In the genomic region with DNA sequence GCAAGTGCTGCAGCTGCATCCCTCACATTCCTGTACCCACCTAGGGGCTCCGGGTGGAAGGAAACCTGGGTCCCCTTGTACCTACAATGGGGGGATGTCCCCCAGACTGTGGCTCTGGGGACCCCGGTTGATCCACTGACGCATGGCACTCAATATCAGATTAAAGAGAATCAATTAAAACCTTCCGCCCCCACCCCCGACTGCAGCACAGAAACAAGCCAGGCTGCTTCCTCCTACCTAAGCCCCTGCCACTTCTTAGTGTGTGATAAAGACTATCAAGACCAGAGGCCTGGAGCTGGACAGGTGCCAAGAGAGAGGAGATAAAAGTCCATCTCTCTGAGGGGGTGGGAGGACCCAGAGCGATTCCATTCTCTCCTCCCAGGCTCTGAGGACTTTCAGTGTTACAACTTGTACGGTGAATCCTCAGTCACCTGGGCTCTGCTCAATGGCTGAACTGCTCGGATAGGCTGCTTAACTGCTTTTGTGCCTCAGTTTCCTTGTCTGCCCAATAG, we compare ENCODE assay signal across 8 cellular contexts. TPM values are rescaled to one million over a fixed set of nuclear protein-coding genes. Genes with fewer than 3 reads are reported as not detected.
A peak's percentile ranks its signal among the peaks of the same experiment; 100 is the strongest.
DNase-seq lines count a peak whose midpoint lies in the region; ATAC-seq and TF ChIP-seq lines count a peak whose summit lies in the region.

No MANE protein-coding gene starts in this region.

- intact Hi-C loops in tibial artery (cut with DNase I; ENCODE audit: low total_unique reads): loop anchor here (2.0 kb wide), 1 partner anchor 36 kb away; the partner anchor contains the start of gene PXN

- TF ChIP-seq CTCF in WTC11 (IDR thresholded peaks at IDR 0.05): no peak
- TF ChIP-seq CTCF in tibial artery (IDR thresholded peaks at IDR 0.05): no peak

- no peak for DNase-seq in activated T-cell treated with anti-CD3 and anti-CD28 coated beads, Interleukin-2, amount 50 U/mL, for 72 hours
- no peak for DNase-seq in activated T-cell treated with anti-CD3 and anti-CD28 coated beads, Interleukin-2, amount 50 U/mL, for 4 hours
- DNase-seq in WTC11 (ENCODE audit: low spot score) (peak; percentile 41), islet precursor cell (peak; percentile 90), tibial artery (no peak), NCI-H1092 (lab: John Stamatoyannopoulos, UW) (no peak)

- H3K36me3 ChIP-seq in tibial artery: peaks cover 0 to 12% (median 1%) of the 10 kb centered on the region in 3 donors

- POLR2A ChIA-PET in WTC11 (lab: Charles Lee): interaction anchor here (1.5 to 7.7 kb wide), 13 partner anchors 9 to 160 kb away, joined by 3 to 198 read pairs (median 6); partner anchors contain the start of genes PXN, RAB35, RNU4-1 and RNU4-2

- H3K27me3 Mint-ChIP-seq in activated T-cell treated with anti-CD3 and anti-CD28 coated beads, Interleukin-2, amount 50 U/mL, for 72 hours (ENCODE audit: low read depth): no peaks in the 10 kb centered on the region
- no peaks in the 10 kb centered on the region for H3K27me3 Mint-ChIP-seq in activated T-cell treated with anti-CD3 and anti-CD28 coated beads, Interleukin-2, amount 50 U/mL, for 4 hours (ENCODE audit: low read depth)
- no peaks in the 10 kb centered on the region; the same call in 1 of the 2 replicates for H3K27me3 Mint-ChIP-seq in WTC11 (ENCODE audit: low read depth)

- H3K36me3 Mint-ChIP-seq in activated T-cell treated with anti-CD3 and anti-CD28 coated beads, Interleukin-2, amount 50 U/mL, for 72 hours (ENCODE audit: insufficient read depth in 2 of 2): no peaks in the 10 kb centered on the region
- no peaks in the 10 kb centered on the region for H3K36me3 Mint-ChIP-seq in activated T-cell treated with anti-CD3 and anti-CD28 coated beads, Interleukin-2, amount 50 U/mL, for 4 hours (ENCODE audit: insufficient read depth)
- H3K36me3 Mint-ChIP-seq in WTC11: no peaks in the 10 kb centered on the region

- H3K4me3 Mint-ChIP-seq in activated T-cell treated with anti-CD3 and anti-CD28 coated beads, Interleukin-2, amount 50 U/mL, for 72 hours: peak overlapping the region in 1 of 2 donors; percentile 70
- H3K4me3 Mint-ChIP-seq in activated T-cell treated with anti-CD3 and anti-CD28 coated beads, Interleukin-2, amount 50 U/mL, for 4 hours: no peak overlapping the region
- H3K4me3 Mint-ChIP-seq in WTC11: peak overlapping the region; percentile 55

- H3K4me3 ChIP-seq in tibial artery: no peak overlapping the region

- H3K27me3 ChIP-seq in tibial artery: no peaks in the 10 kb centered on the region

- CTCF ChIA-PET in WTC11 (lab: Charles Lee): interaction anchor here (0.5 to 10.5 kb wide), 25 partner anchors 7 to 241 kb away, joined by 3 to 717 read pairs (median 10); partner anchors contain the start of genes PXN, RAB35, RNU4-1 and RNU4-2

- no peaks in the 10 kb centered on the region for H3K9me3 Mint-ChIP-seq in activated T-cell treated with anti-CD3 and anti-CD28 coated beads, Interleukin-2, amount 50 U/mL, for 72 hours
- no peaks in the 10 kb centered on the region for H3K9me3 Mint-ChIP-seq in activated T-cell treated with anti-CD3 and anti-CD28 coated beads, Interleukin-2, amount 50 U/mL, for 4 hours
- no peaks in the 10 kb centered on the region for H3K9me3 Mint-ChIP-seq in WTC11

- peak overlapping the region; percentile 74 to 90 for H3K27ac ChIP-seq in tibial artery

- peaks cover 32 to 88% (median 74%) of the 10 kb centered on the region in 4 donors for H3K4me1 ChIP-seq in tibial artery

- no peak for ATAC-seq in activated T-cell treated with anti-CD3 and anti-CD28 coated beads, Interleukin-2, amount 50 U/mL, for 72 hours (replicated peaks in 1 of 2)
- ATAC-seq in activated T-cell treated with anti-CD3 and anti-CD28 coated beads, Interleukin-2, amount 50 U/mL, for 4 hours: no peak
- ATAC-seq in WTC11 (peak; percentile 0; the same call in 1 of the 2 replicates), GM21786 (IDR thresholded peaks at IDR 0.05; ENCODE audit: unreplicated experiment) (no peak), HG03439 (IDR thresholded peaks at IDR 0.05; ENCODE audit: unreplicated experiment) (no peak)

- peaks cover 82% of the 10 kb centered on the region for H3K4me1 Mint-ChIP-seq in activated T-cell treated with anti-CD3 and anti-CD28 coated beads, Interleukin-2, amount 50 U/mL, for 72 hours (ENCODE audit: low read depth)
- peaks cover 88% of the 10 kb centered on the region for H3K4me1 Mint-ChIP-seq in activated T-cell treated with anti-CD3 and anti-CD28 coated beads, Interleukin-2, amount 50 U/mL, for 4 hours (ENCODE audit: low read depth)
- peaks cover 84% of the 10 kb centered on the region for H3K4me1 Mint-ChIP-seq in WTC11

- peak overlapping the region; percentile 55 for H3K27ac Mint-ChIP-seq in activated T-cell treated with anti-CD3 and anti-CD28 coated beads, Interleukin-2, amount 50 U/mL, for 72 hours
- H3K27ac Mint-ChIP-seq in WTC11: peak overlapping the region; percentile 98

- no peaks in the 10 kb centered on the region for H3K9me3 ChIP-seq in tibial artery

TF ChIP-seq in WTC11, 78 proteins besides CTCF, POLR2A, EP300 and RAD21 (continues in another document):
- TF ChIP-seq CDX4 (CRISPR knock-in tag; IDR thresholded peaks at IDR 0.05; ENCODE audit: borderline replicate concordance): no peak
- TF ChIP-seq NR1H2 (CRISPR knock-in tag; IDR thresholded peaks at IDR 0.05): no peak
- TF ChIP-seq, protein P1, sequence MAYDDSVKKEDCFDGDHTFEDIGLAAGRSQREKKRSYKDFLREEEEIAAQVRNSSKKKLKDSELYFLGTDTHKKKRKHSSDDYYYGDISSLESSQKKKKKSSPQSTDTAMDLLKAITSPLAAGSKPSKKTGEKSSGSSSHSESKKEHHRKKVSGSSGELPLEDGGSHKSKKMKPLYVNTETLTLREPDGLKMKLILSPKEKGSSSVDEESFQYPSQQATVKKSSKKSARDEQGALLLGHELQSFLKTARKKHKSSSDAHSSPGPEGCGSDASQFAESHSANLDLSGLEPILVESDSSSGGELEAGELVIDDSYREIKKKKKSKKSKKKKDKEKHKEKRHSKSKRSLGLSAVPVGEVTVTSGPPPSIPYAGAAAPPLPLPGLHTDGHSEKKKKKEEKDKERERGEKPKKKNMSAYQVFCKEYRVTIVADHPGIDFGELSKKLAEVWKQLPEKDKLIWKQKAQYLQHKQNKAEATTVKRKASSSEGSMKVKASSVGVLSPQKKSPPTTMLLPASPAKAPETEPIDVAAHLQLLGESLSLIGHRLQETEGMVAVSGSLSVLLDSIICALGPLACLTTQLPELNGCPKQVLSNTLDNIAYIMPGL (CRISPR knock-in tag; IDR thresholded peaks at IDR 0.05): 0 out of 2 replicates have a peak, but pooled peaks have one; percentile 4
- peak; percentile 96 for TF ChIP-seq GRHL2 (CRISPR knock-in tag; IDR thresholded peaks at IDR 0.05; ENCODE audit: insufficient replicate concordance, severe bottlenecking)
- TF ChIP-seq ZNF396 (CRISPR knock-in tag; IDR thresholded peaks at IDR 0.05; ENCODE audit: borderline replicate concordance): no peak
- TF ChIP-seq, protein P2, sequence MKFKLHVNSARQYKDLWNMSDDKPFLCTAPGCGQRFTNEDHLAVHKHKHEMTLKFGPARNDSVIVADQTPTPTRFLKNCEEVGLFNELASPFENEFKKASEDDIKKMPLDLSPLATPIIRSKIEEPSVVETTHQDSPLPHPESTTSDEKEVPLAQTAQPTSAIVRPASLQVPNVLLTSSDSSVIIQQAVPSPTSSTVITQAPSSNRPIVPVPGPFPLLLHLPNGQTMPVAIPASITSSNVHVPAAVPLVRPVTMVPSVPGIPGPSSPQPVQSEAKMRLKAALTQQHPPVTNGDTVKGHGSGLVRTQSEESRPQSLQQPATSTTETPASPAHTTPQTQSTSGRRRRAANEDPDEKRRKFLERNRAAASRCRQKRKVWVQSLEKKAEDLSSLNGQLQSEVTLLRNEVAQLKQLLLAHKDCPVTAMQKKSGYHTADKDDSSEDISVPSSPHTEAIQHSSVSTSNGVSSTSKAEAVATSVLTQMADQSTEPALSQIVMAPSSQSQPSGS (CRISPR knock-in tag; IDR thresholded peaks at IDR 0.05; ENCODE audit: borderline replicate concordance, low read depth): no peak
- no peak for TF ChIP-seq ATF1 (CRISPR knock-in tag; IDR thresholded peaks at IDR 0.05)
- TF ChIP-seq SP1 (CRISPR knock-in tag; conservative IDR thresholded peaks at IDR 0.05): peak; percentile 43; the same call in 1 of the 2 replicates

RNA-seq across cellular contexts. Expression of gene RPLP0, which starts 28.2 kb away (rescaled TPM):
- 1,000 to 10,000 TPM; 4,846 to 5,223 TPM for total RNA-seq in activated T-cell treated with anti-CD3 and anti-CD28 coated beads, Interleukin-2, amount 50 U/mL, for 72 hours
- 1,000 to 10,000 TPM; 4,185 to 4,369 (median 4,226) TPM for total RNA-seq in activated T-cell treated with anti-CD3 and anti-CD28 coated beads, Interleukin-2, amount 50 U/mL, for 4 hours
- 3,149 to 3,505 TPM (median 3,452 TPM) in 3 replicates for total RNA-seq in WTC11 (2021)

RNA-seq across cellular contexts. Expression of gene GCN1, which starts 34.6 kb away (rescaled TPM):
- total RNA-seq in activated T-cell treated with anti-CD3 and anti-CD28 coated beads, Interleukin-2, amount 50 U/mL, for 72 hours: 100 to 1,000 TPM in 1 of 2 donors, 10 to 100 TPM in 1; 93.1 to 106 TPM
- 100 to 1,000 TPM; 192 to 204 (median 200) TPM for total RNA-seq in activated T-cell treated with anti-CD3 and anti-CD28 coated beads, Interleukin-2, amount 50 U/mL, for 4 hours
- total RNA-seq in WTC11 (2021): 147 to 181 TPM (median 162 TPM) in 3 replicates

RNA-seq across cellular contexts. Expression of gene PXN, which starts 36.4 kb away (rescaled TPM):
- 10 to 100 TPM; 80.5 to 89.6 TPM for total RNA-seq in activated T-cell treated with anti-CD3 and anti-CD28 coated beads, Interleukin-2, amount 50 U/mL, for 72 hours
- total RNA-seq in activated T-cell treated with anti-CD3 and anti-CD28 coated beads, Interleukin-2, amount 50 U/mL, for 4 hours: 10 to 100 TPM; 49.2 to 54.0 (median 51.1) TPM
- 96.6 to 132 TPM (median 99.2 TPM) in 3 replicates for total RNA-seq in WTC11 (2021)

Comparison
In these comparisons a context has a peak if more than half of its experiments do, and no peak if none do; other contexts are left out.
1. DNase-seq: peak in WTC11 (single experiment) and islet precursor cell (single experiment); none in activated T-cell treated with anti-CD3 and anti-CD28 coated beads, Interleukin-2, amount 50 U/mL, for 72 hours (0 of 2), activated T-cell treated with anti-CD3 and anti-CD28 coated beads, Interleukin-2, amount 50 U/mL, for 4 hours (single experiment), tibial artery (0 of 2) and NCI-H1092 (single experiment).